Comparison of ENCODE assay signal across 8 cellular contexts in genomic region chr12:51172515-51173431, GRCh38. TPM values are rescaled to one million over a fixed set of nuclear protein-coding genes. Genes with fewer than 3 reads are reported as not detected.
DNase-seq lines count a peak whose midpoint lies in the region; ATAC-seq, FAIRE-seq and TF ChIP-seq lines count a peak whose summit lies in the region.

Gene TFCP2 (minus strand): TSS chr12:51173135. CDS start chr12:51172422, 713 bp downstream.

- peaks cover 50% of the 10 kb centered on the region for H3K79me2 ChIP-seq in keratinocyte (ENCODE audit: control insufficient read depth, insufficient read depth, low read length)

- H3K36me3 ChIP-seq in keratinocyte (ENCODE audit: control insufficient read depth in 2 of 2, extremely low read depth in 1 of 2, insufficient read depth in 2 of 2, low read length in 2 of 2), result peaks cover 0 to 2% of the 10 kb centered on the region in 2 experiments

- TF ChIP-seq CTCF in AG09309 (IDR thresholded peaks at IDR 0.05; ENCODE audit: control insufficient read depth, insufficient read depth, low read depth, low read length, missing control alignments), result no peak
- no peak for TF ChIP-seq CTCF in keratinocyte (optimal IDR thresholded peaks at IDR 0.05 in 1 of 3, IDR thresholded peaks at IDR 0.05 in 1 of 3, conservative IDR thresholded peaks at IDR 0.05 in 1 of 3; ENCODE audit: extremely low read depth in 1 of 3, insufficient read depth in 2 of 3, low read length in 3 of 3)

- peak within 1 kb of the TSS; percentile 89 for H3K4me2 ChIP-seq in keratinocyte (ENCODE audit: control insufficient read depth, extremely low read depth, insufficient read depth, low read depth, low read length)

- peak within 1 kb of the TSS; percentile 86 for H3K4me3 ChIP-seq in AG09309 (ENCODE audit: control insufficient read depth, low read depth, low read length)
- H3K4me3 ChIP-seq in keratinocyte (ENCODE audit: control insufficient read depth in 2 of 3, extremely low read depth in 1 of 3, insufficient read depth in 2 of 3, low read depth in 1 of 3, low read length in 3 of 3), result peak within 1 kb of the TSS; percentile 65 to 92 (median 88)

- H3K9me1 ChIP-seq in keratinocyte (ENCODE audit: control insufficient read depth, extremely low read depth, insufficient read depth, low read length), result no peaks in the 10 kb centered on the region

- ATAC-seq in GM19025 (IDR thresholded peaks at IDR 0.05; ENCODE audit: low read depth, unreplicated experiment) (peak; percentile 92), HG03280 (IDR thresholded peaks at IDR 0.05; ENCODE audit: unreplicated experiment) (peak; percentile 94)

- no peak for FAIRE-seq in keratinocyte (lab: Jason Lieb, UNC)

- peak within 1 kb of the TSS; percentile 98 for H3K9ac ChIP-seq in keratinocyte (ENCODE audit: control insufficient read depth, extremely low read depth, insufficient read depth, low read length)

- H3K4me1 ChIP-seq in keratinocyte (ENCODE audit: control insufficient read depth, extremely low read depth, insufficient read depth, low read length), result peaks cover 9% of the 10 kb centered on the region

- dilution Hi-C loops in keratinocyte (cut with MboI; ENCODE audit: extremely low pct_ligation_motif_present, low sequenced_read_pairs), result no loop called here

- peak within 1 kb of the TSS; percentile 99 for H2AFZ ChIP-seq in keratinocyte (ENCODE audit: control insufficient read depth, low read length)

- no peaks in the 10 kb centered on the region for H3K9me3 ChIP-seq in keratinocyte (ENCODE audit: control insufficient read depth, low read depth, low read length)

- no peaks in the 10 kb centered on the region for H4K20me1 ChIP-seq in keratinocyte (ENCODE audit: control insufficient read depth, extremely low read depth, insufficient read depth, low read length)

- peak within 1 kb of the TSS; percentile 98 for H3K27ac ChIP-seq in keratinocyte (ENCODE audit: control insufficient read depth, insufficient read depth, low read length)

- H3K27me3 ChIP-seq in keratinocyte (ENCODE audit: control insufficient read depth, extremely low read depth, insufficient read depth, low read length), result no peaks in the 10 kb centered on the region

- DNase-seq in AG09309 (ENCODE audit: low read depth) (peak; percentile 74), NCI-H510A (lab: John Stamatoyannopoulos, UW) (peak; percentile 94), cerebellar nuclear complex (lab: John Stamatoyannopoulos, UW) (peak; percentile 83 to 90), keratinocyte (ENCODE audit: low read depth, low spot score) (peak; percentile 67)
- peak; percentile 91 for DNase-seq in activated CD4-positive, alpha-beta T cell treated with anti-CD3 and anti-CD28 coated beads for 1 hour
- DNase-seq in stimulated activated CD4-positive, alpha-beta T cell treated with anti-CD3 and anti-CD28 coated beads, Interleukin-12 subunit alpha, Interleukin-12 subunit beta, amount 100 ng/mL, for 48 hours (ENCODE audit: low read depth in 2 of 3, low spot score in 1 of 3), result peak; percentile 84 to 89 (median 88)

RNA-seq across cellular contexts. Expression of gene TFCP2, which starts in this region (rescaled TPM):
- 17.0 to 28.7 TPM (median 27.2 TPM) in 3 replicates for polyA plus RNA-seq in keratinocyte
- polyA plus RNA-seq in keratinocyte (2011; ENCODE audit: low read depth), result 25.8 TPM
- polyA plus RNA-seq in keratinocyte (2011; cell fraction: cytosol; rRNA removed), result 20.5 and 30.8 TPM in 2 replicates
- polyA plus RNA-seq in keratinocyte (2011; cell fraction: nucleus; rRNA removed), result 36.7 and 39.7 TPM in 2 replicates
- 18.4 and 22.6 TPM in 2 replicates for polyA plus RNA-seq in keratinocyte (2012; ENCODE audit: low replicate concordance)
- 6.7 to 15.8 TPM (median 9.6 TPM) in 3 replicates for polyA minus RNA-seq in keratinocyte
- polyA minus RNA-seq in keratinocyte (2011; cell fraction: cytosol; rRNA and poly(A)+ RNA removed), result 5.2 TPM
- polyA minus RNA-seq in keratinocyte (2011; cell fraction: nucleus; rRNA and poly(A)+ RNA removed), result 9.6 and 20.7 TPM in 2 replicates

Comparison
In these comparisons a context has a peak if more than half of its experiments do, and no peak if none do; other contexts are left out.
1. Peak in every context shown above with its lines: DNase-seq, ATAC-seq, H3K4me3 ChIP-seq and H3K27ac ChIP-seq.